Comparison of ENCODE assay signal across 18 cellular contexts in genomic region chr16:74679983-74680382, GRCh38.
"Had no signal": no experiment of that assay in that cellular context is flagged by ENCODE, and none has a peak within 500 bp of the region (broad histone marks: within the 10 kb centered on the region; RNA-seq: fewer than 3 reads in every experiment).

No MANE protein-coding gene starts in this region.

- H3K9me3 Mint-ChIP-seq: activated naive CD8-positive, alpha-beta T cell treated with anti-CD3 and anti-CD28 coated beads, Interleukin-2, amount 50 U/mL, for 24 hours; activated T-cell treated with anti-CD3 and anti-CD28 coated beads, Interleukin-2, amount 50 U/mL, for 72 hours; endodermal cell; stimulated activated naive CD8-positive, alpha-beta T cell treated with anti-CD3 and anti-CD28 coated beads, Interleukin-15, amount 100 ng/mL, for 72 hours had no signal

- H3K27me3 ChIP-seq: heart left ventricle, tibial nerve, vagina had no signal

- DNase-seq: activated CD4-positive, alpha-beta T cell treated with anti-CD3 and anti-CD28 coated beads, Interleukin-2, amount 50 U/mL, for 1 hour; activated effector memory CD4-positive, alpha-beta T cell treated with anti-CD3 and anti-CD28 coated beads, Interleukin-2, amount 50 U/mL, for 16 hours; activated naive CD4-positive, alpha-beta T cell treated with anti-CD3 and anti-CD28 coated beads, Interleukin-2, amount 50 U/mL, for 16 hours; activated naive CD8-positive, alpha-beta T cell treated with anti-CD3 and anti-CD28 coated beads, Interleukin-2, amount 50 U/mL, for 24 hours; activated T-cell treated with anti-CD3 and anti-CD28 coated beads, Interleukin-2, amount 50 U/mL, for 72 hours; cortex of kidney; endodermal cell; heart left ventricle; mesenchymal stem cell; naive B cell; retina; stimulated activated naive CD8-positive, alpha-beta T cell treated with anti-CD3 and anti-CD28 coated beads, Interleukin-15, amount 100 ng/mL, for 72 hours; SW 1271 had no signal

- FAIRE-seq: islet of Langerhans had no signal

- H3K4me3 Mint-ChIP-seq: activated naive CD8-positive, alpha-beta T cell treated with anti-CD3 and anti-CD28 coated beads, Interleukin-2, amount 50 U/mL, for 24 hours; activated T-cell treated with anti-CD3 and anti-CD28 coated beads, Interleukin-2, amount 50 U/mL, for 72 hours; endodermal cell; naive B cell; stimulated activated naive CD8-positive, alpha-beta T cell treated with anti-CD3 and anti-CD28 coated beads, Interleukin-15, amount 100 ng/mL, for 72 hours had no signal

- H3K9me3 ChIP-seq: heart left ventricle, tibial nerve, vagina had no signal

- H3K27me3 Mint-ChIP-seq: activated naive CD8-positive, alpha-beta T cell treated with anti-CD3 and anti-CD28 coated beads, Interleukin-2, amount 50 U/mL, for 24 hours; naive B cell; stimulated activated naive CD8-positive, alpha-beta T cell treated with anti-CD3 and anti-CD28 coated beads, Interleukin-15, amount 100 ng/mL, for 72 hours had no signal

- H3K36me3 Mint-ChIP-seq: naive B cell had no signal

- H3K27ac ChIP-seq: epithelial cell of prostate, heart left ventricle, tibial nerve, vagina had no signal

- H3K4me3 ChIP-seq: heart left ventricle, tibial nerve, vagina had no signal

- H3K4me1 Mint-ChIP-seq: stimulated activated naive CD8-positive, alpha-beta T cell treated with anti-CD3 and anti-CD28 coated beads, Interleukin-15, amount 100 ng/mL, for 72 hours had no signal

- H3K4me1 ChIP-seq: heart left ventricle, tibial nerve, vagina had no signal

- ATAC-seq: activated naive CD8-positive, alpha-beta T cell treated with anti-CD3 and anti-CD28 coated beads, Interleukin-2, amount 50 U/mL, for 24 hours; activated T-cell treated with anti-CD3 and anti-CD28 coated beads, Interleukin-2, amount 50 U/mL, for 72 hours; heart left ventricle; stimulated activated naive CD8-positive, alpha-beta T cell treated with anti-CD3 and anti-CD28 coated beads, Interleukin-15, amount 100 ng/mL, for 72 hours had no signal

- H3K27ac Mint-ChIP-seq: activated naive CD8-positive, alpha-beta T cell treated with anti-CD3 and anti-CD28 coated beads, Interleukin-2, amount 50 U/mL, for 24 hours; activated T-cell treated with anti-CD3 and anti-CD28 coated beads, Interleukin-2, amount 50 U/mL, for 72 hours; endodermal cell; progenitor cell of endocrine pancreas; stimulated activated naive CD8-positive, alpha-beta T cell treated with anti-CD3 and anti-CD28 coated beads, Interleukin-15, amount 100 ng/mL, for 72 hours had no signal
